17 cellular contexts compared by ENCODE assay signal in genomic region chr4:170229021-170229420, GRCh38.
DNase-seq lines count a peak whose midpoint lies in the region; ATAC-seq and TF ChIP-seq lines count a peak whose summit lies in the region.
"Had no signal": no experiment of that assay in that cellular context is flagged by ENCODE, and none has a peak within 500 bp of the region (broad histone marks: within the 10 kb centered on the region; RNA-seq: fewer than 3 reads in every experiment).

No MANE protein-coding gene starts in this region.

- no peaks in the 10 kb centered on the region for H3K27me3 Mint-ChIP-seq in endothelial cell (ENCODE audit: unreplicated experiment)

- DNase-seq in PC-3 (peak; percentile 27), endothelial cell (ENCODE audit: low spot score) (no peak), left kidney (ENCODE audit: low read depth, low spot score) (peak; percentile 81), NCI-H2171 treated with DMSO at 0.1 percent for 48 hours (lab: John Stamatoyannopoulos, UW) (no peak), SKM-1 treated with dmso at 0.1 percent for 144 hours (lab: John Stamatoyannopoulos, UW; ENCODE audit: unreplicated experiment) (no peak)
- DNase-seq in activated naive CD4-positive, alpha-beta T cell (lab: John Stamatoyannopoulos, UW), result no peak
- DNase-seq in activated CD8-positive, alpha-beta memory T cell treated with anti-CD3 and anti-CD28 coated beads, Interleukin-2, amount 50 U/mL, for 4 hours, result no peak
- DNase-seq: COR-L47, DMS153, HFFc6, NCI-H1105, NCI-H1694 treated with DMSO at 0.1 percent for 48 hours, NCI-H2107, NCI-H446, NCI-H748 treated with DMSO at 0.1 percent for 48 hours had no signal

- no peak overlapping the region for H3K9ac ChIP-seq in PC-3 (ENCODE audit: low read length)

- no peaks in the 10 kb centered on the region for H3K9me3 ChIP-seq in PC-3 (ENCODE audit: low read length)

- CTCF ChIA-PET in PC-3 (lab: Charles Lee), result no interaction called here

- H3K27ac ChIP-seq in PC-3 (ENCODE audit: low read length), result no peak overlapping the region
- H3K27ac ChIP-seq: SK-N-MC had no signal

- no peak overlapping the region for H2AFZ ChIP-seq in PC-3 (ENCODE audit: low read length)

- H3K9me3 Mint-ChIP-seq in endothelial cell (ENCODE audit: unreplicated experiment), result no peaks in the 10 kb centered on the region
- H3K9me3 Mint-ChIP-seq: HFFc6 had no signal

- H3K79me2 ChIP-seq in PC-3 (ENCODE audit: low read length), result no peaks in the 10 kb centered on the region

- peak overlapping the region; percentile 59 for H3K27ac Mint-ChIP-seq in endothelial cell (ENCODE audit: unreplicated experiment)
- H3K27ac Mint-ChIP-seq: HFFc6 had no signal

- intact Hi-C loops in PC-3 (cut with micrococcal nuclease), result no loop called here

- H3F3A ChIP-seq in PC-3 (ENCODE audit: low read length, unreplicated experiment), result no peaks in the 10 kb centered on the region

- BruUV-seq in PC-3 (replicated peaks; lab: Mats Ljungman, UMichigan), result no TSS peak

- TF ChIP-seq CTCF in PC-3 (conservative IDR thresholded peaks at IDR 0.05; ENCODE audit: low read depth, low read length) (no peak), endothelial cell (IDR thresholded peaks at IDR 0.05; ENCODE audit: unreplicated experiment) (no peak)

- no peak for ATAC-seq in PC-3
- ATAC-seq: Right ventricle myocardium inferior had no signal

- no peaks in the 10 kb centered on the region for H4K20me1 ChIP-seq in PC-3 (ENCODE audit: low read length)

- peaks cover 14% of the 10 kb centered on the region for H3K4me1 Mint-ChIP-seq in endothelial cell (ENCODE audit: unreplicated experiment)

- H3K4me1 ChIP-seq in PC-3 (ENCODE audit: insufficient read depth, low read length), result no peaks in the 10 kb centered on the region

- H3K4me3 ChIP-seq in PC-3 (ENCODE audit: low read length), result no peak overlapping the region
- H3K4me3 ChIP-seq: SK-N-MC had no signal

- H3K4me2 ChIP-seq in PC-3 (ENCODE audit: low read length), result no peak overlapping the region

- no peaks in the 10 kb centered on the region for H3K9me2 ChIP-seq in PC-3 (replicated peaks; ENCODE audit: low read length)

- H3K36me3 ChIP-seq in PC-3 (ENCODE audit: low read depth, low read length), result no peaks in the 10 kb centered on the region

- POLR2A ChIA-PET in PC-3 (lab: Charles Lee; ENCODE audit: unreplicated experiment), result no interaction called here

- H3K4me3 Mint-ChIP-seq in endothelial cell (ENCODE audit: unreplicated experiment), result no peak overlapping the region
- H3K4me3 Mint-ChIP-seq: HFFc6 had no signal

- no peaks in the 10 kb centered on the region for H3K36me3 Mint-ChIP-seq in endothelial cell (ENCODE audit: low read depth, unreplicated experiment)

- H3K27me3 ChIP-seq in PC-3 (ENCODE audit: low read length), result no peaks in the 10 kb centered on the region

Comparison
In these comparisons a context has a peak if more than half of its experiments do, and no peak if none do; other contexts are left out.
1. DNase-seq: peak in PC-3 (single experiment) and left kidney (single experiment); none in endothelial cell (single experiment), NCI-H2171 treated with DMSO at 0.1 percent for 48 hours (single experiment), activated naive CD4-positive, alpha-beta T cell (0 of 4), SKM-1 treated with dmso at 0.1 percent for 144 hours (single experiment) and activated CD8-positive, alpha-beta memory T cell treated with anti-CD3 and anti-CD28 coated beads, Interleukin-2, amount 50 U/mL, for 4 hours (single experiment).